Comparison of ENCODE assay signal across 25 cellular contexts in genomic region chr3:141372656-141373055, GRCh38. TPM values are rescaled to one million over a fixed set of nuclear protein-coding genes. Genes with fewer than 3 reads are reported as not detected.
DNase-seq lines count a peak whose midpoint lies in the region; ATAC-seq and TF ChIP-seq lines count a peak whose summit lies in the region.
"Had no signal": no experiment of that assay in that cellular context is flagged by ENCODE, and none has a peak within 500 bp of the region (broad histone marks: within the 10 kb centered on the region; RNA-seq: fewer than 3 reads in every experiment).

No MANE protein-coding gene starts in this region.

- H3K9me3 ChIP-seq in OCI-LY1 (ENCODE audit: low read length) = no peaks in the 10 kb centered on the region; the same call in 1 of the 2 replicates
- H3K9me3 ChIP-seq: ascending aorta, esophagus squamous epithelium had no signal

- no peak overlapping the region for H2AFZ ChIP-seq in OCI-LY1 (ENCODE audit: low read length)

- H3K36me3 ChIP-seq in OCI-LY1 (ENCODE audit: insufficient read depth, low read length) = no peaks in the 10 kb centered on the region
- H3K36me3 ChIP-seq: esophagus squamous epithelium had no signal

- H3K27me3 ChIP-seq in OCI-LY1 (ENCODE audit: insufficient read depth, low read length) = no peaks in the 10 kb centered on the region
- H3K27me3 ChIP-seq: ascending aorta, esophagus squamous epithelium had no signal

- H4K20me1 ChIP-seq in OCI-LY1 (ENCODE audit: insufficient read depth, low read length) = no peaks in the 10 kb centered on the region

- H3K4me2 ChIP-seq in OCI-LY1 (ENCODE audit: low read length) = no peak overlapping the region

- no peak for ATAC-seq in GM19467 (IDR thresholded peaks at IDR 0.05; ENCODE audit: unreplicated experiment)
- ATAC-seq: HCT116; left colon; natural killer cell treated with Interleukin-12 subunit alpha and Interleukin-12 subunit beta and Interleukin-15 and Interleukin-18, amount 100 ng/mL, for 72 hours had no signal

- peak; percentile 10 for TF ChIP-seq POLR2A in GM19099 (IDR thresholded peaks at IDR 0.05; ENCODE audit: extremely low read depth, insufficient read length, low read depth)

- H3K4me1 ChIP-seq in OCI-LY1 (ENCODE audit: insufficient read depth, low read length, severe bottlenecking) = peaks cover 62% of the 10 kb centered on the region

- H3K27ac ChIP-seq in OCI-LY1 (ENCODE audit: low read depth, low read length, poor library complexity, severe bottlenecking) = peak overlapping the region; percentile 52
- H3K27ac ChIP-seq: ascending aorta, esophagus squamous epithelium had no signal

- H3F3A ChIP-seq in OCI-LY1 (ENCODE audit: insufficient read depth, low read length) = no peaks in the 10 kb centered on the region

- H3K9ac ChIP-seq in OCI-LY1 (ENCODE audit: low read length) = no peak overlapping the region

- DNase-seq in DMS 273 treated with DMSO at 0.1 percent for 48 hours (lab: John Stamatoyannopoulos, UW) (peak; percentile 88), myocyte (ENCODE audit: low read depth) (peak; percentile 58), DMS153 (lab: John Stamatoyannopoulos, UW) (no peak), AG08396 (ENCODE audit: low spot score) (no peak)
- DNase-seq: activated CD4-positive, alpha-beta T cell treated with anti-CD3 and anti-CD28 coated beads, Interleukin-2, amount 10 ng/mL, durations not matched to agents 7 days and 5 days; activated naive CD4-positive, alpha-beta T cell treated with anti-CD3 and anti-CD28 coated beads, Interleukin-2, amount 50 U/mL, for 16 hours; cerebellar nuclear complex; DND-41; effector CD8-positive, alpha-beta T cell; esophagus squamous epithelium; left colon; NCI-H1105 treated with DMSO at 0.1 percent for 48 hours; NCI-H2107; NCI-H526 treated with DMSO at 0.1 percent for 48 hours; OCI-M1; posterior cingulate gyrus; SHP77; stimulated activated naive CD4-positive, alpha-beta T cell treated with Interleukin-2 at 50 U/mL for 16 hours; trophoblast cell had no signal

- no peaks in the 10 kb centered on the region for H3K9me2 ChIP-seq in OCI-LY1 (ENCODE audit: low read depth, low read length)

- H3K79me2 ChIP-seq in OCI-LY1 (ENCODE audit: insufficient read depth, low read length) = no peaks in the 10 kb centered on the region

- no peak overlapping the region for H3K4me3 ChIP-seq in OCI-LY1 (ENCODE audit: low read depth, low read length, poor library complexity, severe bottlenecking)
- H3K4me3 ChIP-seq: ascending aorta, esophagus squamous epithelium had no signal

- no peak for TF ChIP-seq CTCF in OCI-LY1 (IDR thresholded peaks at IDR 0.05; ENCODE audit: low read length)

RNA-seq across cellular contexts. Expression of gene ZBTB38, which starts 4.4 kb away (rescaled TPM):
- total RNA-seq in myocyte = 103 and 108 TPM in 2 replicates
- 21.9 TPM for polyA plus RNA-seq in myocyte (2012)

Comparison
In these comparisons a context has a peak if more than half of its experiments do, and no peak if none do; other contexts are left out.
1. DNase-seq: peak in DMS 273 treated with DMSO at 0.1 percent for 48 hours (single experiment) and myocyte (single experiment); none in DMS153 (single experiment) and AG08396 (single experiment).